27 cellular contexts compared by ENCODE assay signal in genomic region chr17:78206298-78206697, GRCh38. TPM values are rescaled to one million over a fixed set of nuclear protein-coding genes. Genes with fewer than 3 reads are reported as not detected.
DNase-seq lines count a peak whose midpoint lies in the region; ATAC-seq and TF ChIP-seq lines count a peak whose summit lies in the region.
"Had no signal": no experiment of that assay in that cellular context is flagged by ENCODE, and none has a peak within 500 bp of the region (broad histone marks: within the 10 kb centered on the region; RNA-seq: fewer than 3 reads in every experiment).

No MANE protein-coding gene starts in this region.

- no peak for DNase-seq in DND-41
- peak; percentile 60 for DNase-seq in Karpas-422
- no peak for DNase-seq in WTC11 (ENCODE audit: low spot score)
- DNase-seq in fibroblast of villous mesenchyme (ENCODE audit: low read depth), result no peak
- DNase-seq in HEK293T (ENCODE audit: extremely low spot score), result no peak
- no peak for DNase-seq in hypothalamus (lab: John Stamatoyannopoulos, UW)
- no peak for DNase-seq in MV-4-11 (lab: John Stamatoyannopoulos, UW)
- DNase-seq: activated CD4-positive, alpha-beta T cell treated with anti-CD3 and anti-CD28 coated beads, Interleukin-2, amount 50 U/mL, for 1 hour; CD4-positive, alpha-beta memory T cell; central memory CD4-positive, alpha-beta T cell; heart left ventricle; left cardiac atrium; mesenchymal stem cell; MM.1S; NCI-H2171 treated with DMSO at 0.1 percent for 48 hours; NCI-H524; stomach had no signal

- POLR2A ChIA-PET in WTC11 (lab: Charles Lee) (interaction anchor here (0.6 to 1.1 kb wide), 2 partner anchors 20 to 699 kb away, joined by 3 to 13 read pairs; partner anchors contain the start of gene TK1), HEK293T (lab: Yijun Ruan, JAX) (interaction anchor here (1.1 kb wide), 1 partner anchor 8 kb away, joined by 4 read pairs; no protein-coding TSS in a partner anchor)

- H3K27me3 Mint-ChIP-seq in WTC11 (ENCODE audit: low read depth), result no peaks in the 10 kb centered on the region
- H3K27me3 Mint-ChIP-seq: activated naive CD4-positive, alpha-beta T cell treated with anti-CD3 and anti-CD28 coated beads, Interleukin-2, amount 50 U/mL, for 24 hours; CD4-positive, alpha-beta memory T cell; IgD-negative memory B cell had no signal

- H3K27ac ChIP-seq in DND-41 (ENCODE audit: low read length) (no peak overlapping the region), Karpas-422 (ENCODE audit: low read length) (no peak overlapping the region)
- H3K27ac ChIP-seq: epithelial cell of prostate, neutrophil, prostate gland, SJSA1, stomach, tibial nerve had no signal

- CTCF ChIA-PET in WTC11 (lab: Charles Lee) (interaction anchor here (0.7 to 3.4 kb wide), 21 partner anchors 12 to 691 kb away, joined by 3 to 20 read pairs (median 4); partner anchors contain the start of genes AFMID and TK1), HEK293T (lab: Yijun Ruan, JAX) (interaction anchor here (1.1 kb wide), 2 partner anchors 30 to 78 kb away, joined by 3 to 4 read pairs; no protein-coding TSS in a partner anchor)

- H2AFZ ChIP-seq in DND-41 (ENCODE audit: low read depth, low read length) (no peak overlapping the region), Karpas-422 (ENCODE audit: low read length) (no peak overlapping the region)

- H3K36me3 Mint-ChIP-seq in WTC11, result peaks cover 22% of the 10 kb centered on the region
- H3K36me3 Mint-ChIP-seq: activated naive CD4-positive, alpha-beta T cell treated with anti-CD3 and anti-CD28 coated beads, Interleukin-2, amount 50 U/mL, for 24 hours; CD4-positive, alpha-beta memory T cell had no signal

- H3K9me2 ChIP-seq in Karpas-422 (replicated peaks; ENCODE audit: insufficient read depth, low read length), result no peaks in the 10 kb centered on the region

- no peaks in the 10 kb centered on the region for H3K79me2 ChIP-seq in DND-41 (ENCODE audit: insufficient read depth, low read length)
- no peaks in the 10 kb centered on the region for H3K79me2 ChIP-seq in Karpas-422 (ENCODE audit: low read length)

- H3K9me3 Mint-ChIP-seq in WTC11, result no peaks in the 10 kb centered on the region
- H3K9me3 Mint-ChIP-seq: activated naive CD4-positive, alpha-beta T cell treated with anti-CD3 and anti-CD28 coated beads, Interleukin-2, amount 50 U/mL, for 24 hours; CD4-positive, alpha-beta memory T cell; IgD-negative memory B cell; T-helper 1 cell treated with Interleukin-12 subunit alpha and Interleukin-12 subunit beta and Interleukin-4 antibody, amounts not matched to agents 30 μg/mL and 1 μg/mL, for 36 hours had no signal

- ATAC-seq in DND-41 (ENCODE audit: insufficient read depth, low read depth), result 0 out of 3 replicates have a peak, but pooled peaks have one; percentile 35
- ATAC-seq in WTC11, result peak; percentile 88
- ATAC-seq in GM19395 (IDR thresholded peaks at IDR 0.05; ENCODE audit: unreplicated experiment), result no peak
- ATAC-seq: left cardiac atrium had no signal

- H3K9me3 ChIP-seq in DND-41 (ENCODE audit: insufficient read depth, low read length, severe bottlenecking) (no peaks in the 10 kb centered on the region), Karpas-422 (ENCODE audit: low read length) (no peaks in the 10 kb centered on the region)
- H3K9me3 ChIP-seq: heart left ventricle, neutrophil, prostate gland, SJSA1, stomach, tibial nerve had no signal

- H3K9ac ChIP-seq in DND-41 (ENCODE audit: low read depth, low read length) (no peak overlapping the region), Karpas-422 (ENCODE audit: low read length) (no peak overlapping the region)

- H3K4me3 Mint-ChIP-seq in WTC11, result no peak overlapping the region
- H3K4me3 Mint-ChIP-seq: activated naive CD4-positive, alpha-beta T cell treated with anti-CD3 and anti-CD28 coated beads, Interleukin-2, amount 50 U/mL, for 24 hours; CD4-positive, alpha-beta memory T cell; IgD-negative memory B cell; T-helper 1 cell treated with Interleukin-12 subunit alpha and Interleukin-12 subunit beta and Interleukin-4 antibody, amounts not matched to agents 30 μg/mL and 1 μg/mL, for 36 hours had no signal

- H4K20me1 ChIP-seq in DND-41 (ENCODE audit: insufficient read depth, low read length) (peaks cover 4% of the 10 kb centered on the region; the same call in 1 of the 2 replicates), Karpas-422 (ENCODE audit: insufficient read depth, low read depth, low read length) (no peaks in the 10 kb centered on the region)

- H3K4me1 ChIP-seq in DND-41 (ENCODE audit: insufficient read depth, low read length), result no peaks in the 10 kb centered on the region
- no peaks in the 10 kb centered on the region for H3K4me1 ChIP-seq in Karpas-422 (ENCODE audit: low read length)
- H3K4me1 ChIP-seq: prostate gland, SJSA1, tibial nerve had no signal

- H3K27me3 ChIP-seq in DND-41 (ENCODE audit: insufficient read depth, low read length, poor library complexity) (no peaks in the 10 kb centered on the region), Karpas-422 (ENCODE audit: low read length) (no peaks in the 10 kb centered on the region)
- H3K27me3 ChIP-seq: heart left ventricle, neutrophil, SJSA1, stomach, tibial nerve had no signal

- H3K36me3 ChIP-seq in DND-41 (ENCODE audit: insufficient read depth, low read length) (peaks cover 37% of the 10 kb centered on the region), Karpas-422 (ENCODE audit: insufficient read depth, low read length) (peaks cover 17% of the 10 kb centered on the region; the same call in 1 of the 2 replicates)
- H3K36me3 ChIP-seq: neutrophil, prostate gland had no signal

- peak; percentile 23 for TF ChIP-seq CTCF in DND-41 (IDR thresholded peaks at IDR 0.05; ENCODE audit: borderline replicate concordance, extremely low read depth, low read length, poor library complexity, severe bottlenecking)
- no peak for TF ChIP-seq CTCF in WTC11 (IDR thresholded peaks at IDR 0.05)
- TF ChIP-seq CTCF in fibroblast of villous mesenchyme (IDR thresholded peaks at IDR 0.05; ENCODE audit: insufficient read depth, low read depth, low read length), result peak; percentile 10

- no peak overlapping the region for H3K27ac Mint-ChIP-seq in WTC11
- H3K27ac Mint-ChIP-seq: T-helper 1 cell treated with Interleukin-12 subunit alpha and Interleukin-12 subunit beta and Interleukin-4 antibody, amounts not matched to agents 30 μg/mL and 1 μg/mL, for 36 hours had no signal

- H3K4me1 Mint-ChIP-seq in WTC11, result no peaks in the 10 kb centered on the region
- H3K4me1 Mint-ChIP-seq: activated naive CD4-positive, alpha-beta T cell treated with anti-CD3 and anti-CD28 coated beads, Interleukin-2, amount 50 U/mL, for 24 hours; CD4-positive, alpha-beta memory T cell had no signal

- H3K4me2 ChIP-seq in DND-41 (ENCODE audit: insufficient read depth, low read length) (no peak overlapping the region), Karpas-422 (ENCODE audit: low read depth, low read length, poor library complexity, severe bottlenecking) (no peak overlapping the region)

- H3K4me3 ChIP-seq in DND-41 (ENCODE audit: low read depth in 1 of 2, low read length in 2 of 2), result no peak overlapping the region
- no peak overlapping the region for H3K4me3 ChIP-seq in Karpas-422 (ENCODE audit: low read length)
- no peak overlapping the region for H3K4me3 ChIP-seq in fibroblast of villous mesenchyme (ENCODE audit: low read depth, low read length)
- H3K4me3 ChIP-seq: heart left ventricle, prostate gland, SJSA1, stomach, tibial nerve had no signal

TF ChIP-seq in WTC11, 78 proteins besides CTCF, POLR2A, EP300 and RAD21 (continues in another document):
- no peak for TF ChIP-seq USF1 (CRISPR knock-in tag; IDR thresholded peaks at IDR 0.05)
- no peak for TF ChIP-seq NR3C1 (CRISPR knock-in tag; conservative IDR thresholded peaks at IDR 0.05; ENCODE audit: low read depth)

TF ChIP-seq in HEK293T, 16 proteins besides CTCF, POLR2A, EP300 and RAD21:
- TF ChIP-seq BHLHE40 (IDR thresholded peaks at IDR 0.05; ENCODE audit: borderline replicate concordance), result no peak
- TF ChIP-seq NFRKB (IDR thresholded peaks at IDR 0.05), result no peak
- TF ChIP-seq L3MBTL2 (conservative IDR thresholded peaks at IDR 0.05), result no peak
- no peak for TF ChIP-seq FOXM1 (IDR thresholded peaks at IDR 0.05; ENCODE audit: borderline replicate concordance)
- TF ChIP-seq SP1 (IDR thresholded peaks at IDR 0.05), result no peak
- TF ChIP-seq SUZ12 (IDR thresholded peaks at IDR 0.05), result no peak
- TF ChIP-seq ZNF384 (IDR thresholded peaks at IDR 0.05), result no peak

RNA-seq across cellular contexts. Expression of gene BIRC5, which starts 7.8 kb away (rescaled TPM):
- 45.4 and 46.8 TPM in 2 replicates for total RNA-seq in Karpas-422 (2014; rRNA removed; shearing (Covaris generic); ENCODE audit: low replicate concordance)
- 115 to 117 TPM (median 117 TPM) in 3 replicates for total RNA-seq in WTC11 (2021)
- 39.0 and 50.1 TPM in 2 replicates for total RNA-seq in fibroblast of villous mesenchyme

RNA-seq across cellular contexts. Expression of gene AFMID, which starts 19.1 kb away (rescaled TPM):
- total RNA-seq in Karpas-422 (2014; rRNA removed; shearing (Covaris generic); ENCODE audit: low replicate concordance), result 94.3 and 104 TPM in 2 replicates
- total RNA-seq in WTC11 (2021) (45.1 to 58.7 TPM (median 48.8 TPM) in 3 replicates), fibroblast of villous mesenchyme (19.0 and 21.6 TPM in 2 replicates)

RNA-seq across cellular contexts. Expression of gene TK1, which starts 19.4 kb away (rescaled TPM):
- total RNA-seq in Karpas-422 (2014; rRNA removed; shearing (Covaris generic); ENCODE audit: low replicate concordance), result 22.7 and 48.0 TPM in 2 replicates
- 72.5 to 84.1 TPM (median 82.6 TPM) in 3 replicates for total RNA-seq in WTC11 (2021)
- total RNA-seq in fibroblast of villous mesenchyme, result 87.2 and 158 TPM in 2 replicates

RNA-seq across cellular contexts. Expression of gene TMEM235, which starts 25.1 kb away (rescaled TPM):
- not detected in 2 replicates for total RNA-seq in Karpas-422 (2014; rRNA removed; shearing (Covaris generic); ENCODE audit: low replicate concordance)
- 0.24 to 0.41 TPM (median 0.27 TPM) in 3 replicates for total RNA-seq in WTC11 (2021)
- not detected in 2 replicates for total RNA-seq in fibroblast of villous mesenchyme
- total RNA-seq: CD4-positive, alpha-beta memory T cell; heart left ventricle; left cardiac atrium; myocyte; prostate gland; SJSA1; stomach; tibial nerve had no signal

RNA-seq across cellular contexts. Expression of gene SYNGR2, which starts 37.9 kb away (rescaled TPM):
- total RNA-seq in Karpas-422 (2014; rRNA removed; shearing (Covaris generic); ENCODE audit: low replicate concordance), result 31.9 and 33.6 TPM in 2 replicates
- total RNA-seq in WTC11 (2021), result 47.7 to 50.3 TPM (median 50.2 TPM) in 3 replicates
- 10.6 and 16.0 TPM in 2 replicates for total RNA-seq in fibroblast of villous mesenchyme
